ENCODE assay signal across 9 cellular contexts in the genomic region with DNA sequence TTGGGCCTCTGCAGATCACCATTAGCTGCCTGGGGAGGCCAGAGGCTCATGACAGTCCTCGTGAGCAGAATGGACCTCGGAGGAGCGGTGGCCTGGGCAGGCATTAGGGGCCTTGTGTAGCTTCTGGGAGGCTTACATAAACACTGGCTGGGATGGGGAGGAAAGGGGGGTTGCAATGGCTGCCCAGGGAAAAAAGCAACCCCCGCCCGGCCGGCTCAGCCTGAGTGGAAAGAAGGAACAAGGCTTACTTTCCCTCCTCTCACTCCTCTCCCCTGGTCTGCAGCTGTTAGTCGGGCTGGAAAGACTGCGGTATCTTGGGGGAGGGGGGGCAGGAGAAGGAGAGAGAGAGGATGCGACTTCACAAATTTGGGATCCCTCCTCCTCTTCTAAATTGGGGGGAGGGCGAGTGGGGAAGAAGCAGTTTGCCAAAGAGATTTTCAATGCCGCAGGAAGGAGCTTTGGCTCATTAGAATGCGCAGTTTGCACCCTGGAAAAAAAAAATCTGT.
A peak's percentile ranks its signal among the peaks of the same experiment; 100 is the strongest.
DNase-seq lines count a peak whose midpoint lies in the region; ATAC-seq lines count a peak whose summit lies in the region.
"Had no signal": no experiment of that assay in that cellular context is flagged by ENCODE, and none has a peak within 500 bp of the region (broad histone marks: within the 10 kb centered on the region; RNA-seq: fewer than 3 reads in every experiment).

No MANE protein-coding gene starts in this region.

- H3K9me3 ChIP-seq in KOPT-K1 (ENCODE audit: insufficient read depth, low read length, poor library complexity, severe bottlenecking) (no peaks in the 10 kb centered on the region), mucosa of rectum (ENCODE audit: control insufficient read depth in 2 of 2, low read length in 2 of 2) (no peaks in the 10 kb centered on the region), subcutaneous abdominal adipose tissue (ENCODE audit: control insufficient read depth in 5 of 5, low read length in 5 of 5) (no peaks in the 10 kb centered on the region)

- H3K4me1 ChIP-seq in mucosa of rectum (ENCODE audit: control insufficient read depth in 2 of 2, insufficient read depth in 2 of 2, low read length in 2 of 2) (peaks cover 80 to 87% of the 10 kb centered on the region in 2 donors), subcutaneous abdominal adipose tissue (ENCODE audit: control insufficient read depth in 5 of 5, insufficient read depth in 5 of 5, low read length in 5 of 5) (peaks cover 48 to 97% (median 94%) of the 10 kb centered on the region in 5 donors)

- H3K36me3 ChIP-seq in KOPT-K1 (ENCODE audit: insufficient read depth, low read length) (no peaks in the 10 kb centered on the region), mucosa of rectum (ENCODE audit: control insufficient read depth in 2 of 2, insufficient read depth in 2 of 2, low read length in 2 of 2) (no peaks in the 10 kb centered on the region), subcutaneous abdominal adipose tissue (ENCODE audit: control insufficient read depth in 5 of 5, insufficient read depth in 5 of 5, low read length in 5 of 5) (no peaks in the 10 kb centered on the region)

- no peak for DNase-seq in NCI-H2081 (lab: John Stamatoyannopoulos, UW)
- DNase-seq: activated CD8-positive, alpha-beta memory T cell treated with anti-CD3 and anti-CD28 coated beads, Interleukin-2, amount 50 U/mL, for 4 hours; NCI-H1105 treated with DMSO at 0.1 percent for 48 hours had no signal

- no peak for ATAC-seq in GM21526 (IDR thresholded peaks at IDR 0.05; ENCODE audit: low FRiP score, unreplicated experiment)
- no peak for ATAC-seq in HG02763 (IDR thresholded peaks at IDR 0.05; ENCODE audit: unreplicated experiment)

- peak overlapping the region in 1 of 2 donors; percentile 26 for H3K4me3 ChIP-seq in mucosa of rectum (ENCODE audit: low read length in 2 of 2)
- peak overlapping the region in 4 of 5 donors; percentile 31 to 62 (median 46) for H3K4me3 ChIP-seq in subcutaneous abdominal adipose tissue (ENCODE audit: low read depth in 1 of 5, low read length in 5 of 5)

- H3K27me3 ChIP-seq in mucosa of rectum (ENCODE audit: control insufficient read depth in 2 of 2, insufficient read depth in 2 of 2, low read length in 2 of 2) (no peaks in the 10 kb centered on the region), subcutaneous abdominal adipose tissue (ENCODE audit: control insufficient read depth in 5 of 5, insufficient read depth in 4 of 5, low read length in 5 of 5) (no peaks in the 10 kb centered on the region)

- no peak overlapping the region for H3K9ac ChIP-seq in mucosa of rectum (ENCODE audit: low read depth in 1 of 2, low read length in 2 of 2)
- peak overlapping the region in 2 of 5 donors; percentile 4 to 20 for H3K9ac ChIP-seq in subcutaneous abdominal adipose tissue (ENCODE audit: low read length in 5 of 5)

- H3K27ac ChIP-seq in KOPT-K1 (ENCODE audit: low read depth, low read length, poor library complexity, severe bottlenecking) (peak overlapping the region; percentile 82), cingulate gyrus (ENCODE audit: low read depth, low read length) (peak overlapping the region; percentile 100), mucosa of rectum (ENCODE audit: low read depth in 2 of 2, low read length in 2 of 2) (peak overlapping the region; percentile 70 to 92), subcutaneous abdominal adipose tissue (ENCODE audit: low read depth, low read length) (peak overlapping the region; percentile 97)
